13 cellular contexts compared by ENCODE assay signal in genomic region chr22:48702573-48703264, GRCh38.
DNase-seq lines count a peak whose midpoint lies in the region; ATAC-seq and TF ChIP-seq lines count a peak whose summit lies in the region.
"Had no signal": no experiment of that assay in that cellular context is flagged by ENCODE, and none has a peak within 500 bp of the region (broad histone marks: within the 10 kb centered on the region; RNA-seq: fewer than 3 reads in every experiment).

No MANE protein-coding gene starts in this region.

- H3K4me1 ChIP-seq in lower lobe of right lung = no peaks in the 10 kb centered on the region

- no peaks in the 10 kb centered on the region for H3K36me3 Mint-ChIP-seq in type B pancreatic cell
- H3K36me3 Mint-ChIP-seq: activated naive CD4-positive, alpha-beta T cell treated with anti-CD3 and anti-CD28 coated beads, Interleukin-2, amount 10 ng/mL, durations not matched to agents 7 days and 5 days had no signal

- DNase-seq in MV-4-11 (lab: John Stamatoyannopoulos, UW) (peak; percentile 86), dorsolateral prefrontal cortex (peak in 9 of 10 donors; percentile 72 to 91 (median 88)), lower lobe of right lung (peak; percentile 73), type B pancreatic cell (ENCODE audit: extremely low spot score, unreplicated experiment) (no peak), DMS 273 treated with DMSO at 0.1 percent for 48 hours (lab: John Stamatoyannopoulos, UW) (no peak), SK-N-DZ (ENCODE audit: low spot score) (no peak), NCI-H2227 (lab: John Stamatoyannopoulos, UW; ENCODE audit: unreplicated experiment) (no peak)
- DNase-seq: activated CD4-positive, alpha-beta T cell treated with anti-CD3 and anti-CD28 coated beads, Interleukin-2, amount 50 U/mL, for 48 hours; activated naive CD4-positive, alpha-beta T cell treated with anti-CD3 and anti-CD28 coated beads, Interleukin-2, amount 10 ng/mL, durations not matched to agents 7 days and 5 days; DND-41; glutamatergic neuron; NCI-H774; T-helper 1 cell had no signal

- no peaks in the 10 kb centered on the region for H3K9me3 Mint-ChIP-seq in type B pancreatic cell
- H3K9me3 Mint-ChIP-seq: activated naive CD4-positive, alpha-beta T cell treated with anti-CD3 and anti-CD28 coated beads, Interleukin-2, amount 10 ng/mL, durations not matched to agents 7 days and 5 days had no signal

- H3K36me3 ChIP-seq in lower lobe of right lung = no peaks in the 10 kb centered on the region

- intact Hi-C loops in dorsolateral prefrontal cortex (cut with DNase I) = loop anchor here (1.0 to 10.0 kb wide), 5 partner anchors 70 to 222 kb away; no protein-coding TSS in a partner anchor
- intact Hi-C loops in lower lobe of right lung (cut with DNase I) = no loop called here

- H3K27me3 ChIP-seq in dorsolateral prefrontal cortex = no peaks in the 10 kb centered on the region
- H3K27me3 ChIP-seq in lower lobe of right lung (ENCODE audit: low read depth) = no peaks in the 10 kb centered on the region

- peak overlapping the region; percentile 34 for H3K27ac Mint-ChIP-seq in type B pancreatic cell
- H3K27ac Mint-ChIP-seq: activated naive CD4-positive, alpha-beta T cell treated with anti-CD3 and anti-CD28 coated beads, Interleukin-2, amount 10 ng/mL, durations not matched to agents 7 days and 5 days had no signal

- ATAC-seq in lower lobe of right lung = peak; percentile 27 to 60

- no peak overlapping the region for H3K4me3 Mint-ChIP-seq in type B pancreatic cell
- H3K4me3 Mint-ChIP-seq: activated naive CD4-positive, alpha-beta T cell treated with anti-CD3 and anti-CD28 coated beads, Interleukin-2, amount 10 ng/mL, durations not matched to agents 7 days and 5 days had no signal

- peaks cover 9% of the 10 kb centered on the region for H3K4me1 Mint-ChIP-seq in type B pancreatic cell (ENCODE audit: unreplicated experiment)
- H3K4me1 Mint-ChIP-seq: activated naive CD4-positive, alpha-beta T cell treated with anti-CD3 and anti-CD28 coated beads, Interleukin-2, amount 10 ng/mL, durations not matched to agents 7 days and 5 days had no signal

- TF ChIP-seq CTCF in dorsolateral prefrontal cortex (IDR thresholded peaks at IDR 0.05 in 54 of 56, conservative IDR thresholded peaks at IDR 0.05 in 2 of 56; ENCODE audit: low read depth in 1 of 56, partially characterized antibody in 56 of 56) = peak in 24 of 56 donors; percentile 5 to 50 (median 34)
- TF ChIP-seq CTCF in lower lobe of right lung (IDR thresholded peaks at IDR 0.05) = no peak
- no peak for TF ChIP-seq CTCF in type B pancreatic cell (conservative IDR thresholded peaks at IDR 0.05)

- H3K27me3 Mint-ChIP-seq in type B pancreatic cell = no peaks in the 10 kb centered on the region
- H3K27me3 Mint-ChIP-seq: activated naive CD4-positive, alpha-beta T cell treated with anti-CD3 and anti-CD28 coated beads, Interleukin-2, amount 10 ng/mL, durations not matched to agents 7 days and 5 days had no signal

- H3K9me3 ChIP-seq in lower lobe of right lung = no peaks in the 10 kb centered on the region

- H3K27ac ChIP-seq in dorsolateral prefrontal cortex (peak overlapping the region; percentile 24 to 94 (median 85)), lower lobe of right lung (no peak overlapping the region)

- H3K4me3 ChIP-seq in dorsolateral prefrontal cortex = peak overlapping the region in 1 of 59 donors; percentile 23
- no peak overlapping the region for H3K4me3 ChIP-seq in lower lobe of right lung

Comparison
In these comparisons a context has a peak if more than half of its experiments do, and no peak if none do; other contexts are left out.
1. DNase-seq: peak in MV-4-11 (single experiment), dorsolateral prefrontal cortex (9 of 10) and lower lobe of right lung (single experiment); none in type B pancreatic cell (single experiment), DMS 273 treated with DMSO at 0.1 percent for 48 hours (single experiment), SK-N-DZ (single experiment) and NCI-H2227 (single experiment).